Comparison of ENCODE assay signal across 1 cellular context in the genomic region with DNA sequence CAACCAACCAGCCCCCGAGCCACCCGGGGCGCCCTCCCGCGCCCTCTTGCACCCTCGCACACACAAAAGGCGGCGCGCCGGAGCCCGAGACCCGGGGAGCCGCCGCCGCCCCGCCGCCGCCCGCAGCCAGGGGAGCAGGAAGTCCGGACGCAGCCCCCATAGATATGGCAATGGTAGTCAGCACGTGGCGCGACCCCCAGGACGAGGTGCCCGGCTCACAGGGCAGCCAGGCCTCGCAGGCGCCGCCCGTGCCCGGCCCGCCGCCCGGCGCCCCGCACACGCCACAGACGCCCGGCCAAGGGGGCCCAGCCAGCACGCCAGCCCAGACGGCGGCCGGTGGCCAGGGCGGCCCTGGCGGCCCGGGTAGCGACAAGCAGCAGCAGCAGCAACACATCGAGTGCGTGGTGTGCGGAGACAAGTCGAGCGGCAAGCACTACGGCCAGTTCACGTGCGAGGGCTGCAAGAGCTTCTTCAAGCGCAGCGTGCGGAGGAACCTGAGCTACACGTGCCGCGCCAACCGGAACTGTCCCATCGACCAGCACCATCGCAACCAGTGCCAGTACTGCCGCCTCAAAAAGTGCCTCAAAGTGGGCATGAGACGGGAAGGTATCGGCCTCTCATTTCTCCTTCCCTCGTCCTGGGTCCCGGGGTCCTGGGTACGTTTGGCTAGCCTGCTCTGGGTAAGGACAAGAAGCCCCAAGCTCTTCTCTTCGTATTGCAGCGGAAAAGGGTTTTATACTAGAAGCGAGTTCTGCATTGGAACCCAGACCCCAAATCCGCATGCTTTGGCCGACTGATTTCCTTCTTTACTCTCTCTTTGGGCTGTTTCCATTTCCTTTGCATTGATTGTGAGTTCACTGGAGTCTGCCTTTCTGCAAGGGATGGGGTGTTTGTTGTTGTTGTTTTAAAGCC.
TF ChIP-seq lines count a peak whose summit lies in the region.

No MANE protein-coding gene starts in this region.

TF ChIP-seq in K562, 482 proteins besides CTCF, POLR2A, EP300 and RAD21 (continued from another document and continues in another):
- TF ChIP-seq, protein P1, sequence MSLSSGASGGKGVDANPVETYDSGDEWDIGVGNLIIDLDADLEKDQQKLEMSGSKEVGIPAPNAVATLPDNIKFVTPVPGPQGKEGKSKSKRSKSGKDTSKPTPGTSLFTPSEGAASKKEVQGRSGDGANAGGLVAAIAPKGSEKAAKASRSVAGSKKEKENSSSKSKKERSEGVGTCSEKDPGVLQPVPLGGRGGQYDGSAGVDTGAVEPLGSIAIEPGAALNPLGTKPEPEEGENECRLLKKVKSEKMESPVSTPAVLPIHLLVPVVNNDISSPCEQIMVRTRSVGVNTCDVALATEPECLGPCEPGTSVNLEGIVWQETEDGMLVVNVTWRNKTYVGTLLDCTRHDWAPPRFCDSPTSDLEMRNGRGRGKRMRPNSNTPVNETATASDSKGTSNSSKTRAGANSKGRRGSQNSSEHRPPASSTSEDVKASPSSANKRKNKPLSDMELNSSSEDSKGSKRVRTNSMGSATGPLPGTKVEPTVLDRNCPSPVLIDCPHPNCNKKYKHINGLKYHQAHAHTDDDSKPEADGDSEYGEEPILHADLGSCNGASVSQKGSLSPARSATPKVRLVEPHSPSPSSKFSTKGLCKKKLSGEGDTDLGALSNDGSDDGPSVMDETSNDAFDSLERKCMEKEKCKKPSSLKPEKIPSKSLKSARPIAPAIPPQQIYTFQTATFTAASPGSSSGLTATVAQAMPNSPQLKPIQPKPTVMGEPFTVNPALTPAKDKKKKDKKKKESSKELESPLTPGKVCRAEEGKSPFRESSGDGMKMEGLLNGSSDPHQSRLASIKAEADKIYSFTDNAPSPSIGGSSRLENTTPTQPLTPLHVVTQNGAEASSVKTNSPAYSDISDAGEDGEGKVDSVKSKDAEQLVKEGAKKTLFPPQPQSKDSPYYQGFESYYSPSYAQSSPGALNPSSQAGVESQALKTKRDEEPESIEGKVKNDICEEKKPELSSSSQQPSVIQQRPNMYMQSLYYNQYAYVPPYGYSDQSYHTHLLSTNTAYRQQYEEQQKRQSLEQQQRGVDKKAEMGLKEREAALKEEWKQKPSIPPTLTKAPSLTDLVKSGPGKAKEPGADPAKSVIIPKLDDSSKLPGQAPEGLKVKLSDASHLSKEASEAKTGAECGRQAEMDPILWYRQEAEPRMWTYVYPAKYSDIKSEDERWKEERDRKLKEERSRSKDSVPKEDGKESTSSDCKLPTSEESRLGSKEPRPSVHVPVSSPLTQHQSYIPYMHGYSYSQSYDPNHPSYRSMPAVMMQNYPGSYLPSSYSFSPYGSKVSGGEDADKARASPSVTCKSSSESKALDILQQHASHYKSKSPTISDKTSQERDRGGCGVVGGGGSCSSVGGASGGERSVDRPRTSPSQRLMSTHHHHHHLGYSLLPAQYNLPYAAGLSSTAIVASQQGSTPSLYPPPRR (CRISPR knock-in tag; IDR thresholded peaks at IDR 0.05; ENCODE audit: borderline replicate concordance) = no peak
- TF ChIP-seq NUFIP1 (IDR thresholded peaks at IDR 0.05; ENCODE audit: partially characterized antibody) = no peak
- TF ChIP-seq L3MBTL2 (IDR thresholded peaks at IDR 0.05) = peak; percentile 93
- TF ChIP-seq, protein P2, sequence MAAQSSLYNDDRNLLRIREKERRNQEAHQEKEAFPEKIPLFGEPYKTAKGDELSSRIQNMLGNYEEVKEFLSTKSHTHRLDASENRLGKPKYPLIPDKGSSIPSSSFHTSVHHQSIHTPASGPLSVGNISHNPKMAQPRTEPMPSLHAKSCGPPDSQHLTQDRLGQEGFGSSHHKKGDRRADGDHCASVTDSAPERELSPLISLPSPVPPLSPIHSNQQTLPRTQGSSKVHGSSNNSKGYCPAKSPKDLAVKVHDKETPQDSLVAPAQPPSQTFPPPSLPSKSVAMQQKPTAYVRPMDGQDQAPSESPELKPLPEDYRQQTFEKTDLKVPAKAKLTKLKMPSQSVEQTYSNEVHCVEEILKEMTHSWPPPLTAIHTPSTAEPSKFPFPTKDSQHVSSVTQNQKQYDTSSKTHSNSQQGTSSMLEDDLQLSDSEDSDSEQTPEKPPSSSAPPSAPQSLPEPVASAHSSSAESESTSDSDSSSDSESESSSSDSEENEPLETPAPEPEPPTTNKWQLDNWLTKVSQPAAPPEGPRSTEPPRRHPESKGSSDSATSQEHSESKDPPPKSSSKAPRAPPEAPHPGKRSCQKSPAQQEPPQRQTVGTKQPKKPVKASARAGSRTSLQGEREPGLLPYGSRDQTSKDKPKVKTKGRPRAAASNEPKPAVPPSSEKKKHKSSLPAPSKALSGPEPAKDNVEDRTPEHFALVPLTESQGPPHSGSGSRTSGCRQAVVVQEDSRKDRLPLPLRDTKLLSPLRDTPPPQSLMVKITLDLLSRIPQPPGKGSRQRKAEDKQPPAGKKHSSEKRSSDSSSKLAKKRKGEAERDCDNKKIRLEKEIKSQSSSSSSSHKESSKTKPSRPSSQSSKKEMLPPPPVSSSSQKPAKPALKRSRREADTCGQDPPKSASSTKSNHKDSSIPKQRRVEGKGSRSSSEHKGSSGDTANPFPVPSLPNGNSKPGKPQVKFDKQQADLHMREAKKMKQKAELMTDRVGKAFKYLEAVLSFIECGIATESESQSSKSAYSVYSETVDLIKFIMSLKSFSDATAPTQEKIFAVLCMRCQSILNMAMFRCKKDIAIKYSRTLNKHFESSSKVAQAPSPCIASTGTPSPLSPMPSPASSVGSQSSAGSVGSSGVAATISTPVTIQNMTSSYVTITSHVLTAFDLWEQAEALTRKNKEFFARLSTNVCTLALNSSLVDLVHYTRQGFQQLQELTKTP (IDR thresholded peaks at IDR 0.05; ENCODE audit: low read depth in 1 of 2, partially characterized antibody in 2 of 2) = no peak
- no peak for TF ChIP-seq CREM (IDR thresholded peaks at IDR 0.05; ENCODE audit: low read depth)
- TF ChIP-seq, protein P3, sequence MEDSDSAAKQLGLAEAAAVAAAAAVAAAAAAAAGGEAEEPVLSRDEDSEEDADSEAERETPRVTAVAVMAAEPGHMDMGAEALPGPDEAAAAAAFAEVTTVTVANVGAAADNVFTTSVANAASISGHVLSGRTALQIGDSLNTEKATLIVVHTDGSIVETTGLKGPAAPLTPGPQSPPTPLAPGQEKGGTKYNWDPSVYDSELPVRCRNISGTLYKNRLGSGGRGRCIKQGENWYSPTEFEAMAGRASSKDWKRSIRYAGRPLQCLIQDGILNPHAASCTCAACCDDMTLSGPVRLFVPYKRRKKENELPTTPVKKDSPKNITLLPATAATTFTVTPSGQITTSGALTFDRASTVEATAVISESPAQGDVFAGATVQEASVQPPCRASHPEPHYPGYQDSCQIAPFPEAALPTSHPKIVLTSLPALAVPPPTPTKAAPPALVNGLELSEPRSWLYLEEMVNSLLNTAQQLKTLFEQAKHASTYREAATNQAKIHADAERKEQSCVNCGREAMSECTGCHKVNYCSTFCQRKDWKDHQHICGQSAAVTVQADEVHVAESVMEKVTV (CRISPR knock-in tag; IDR thresholded peaks at IDR 0.05) = no peak
- TF ChIP-seq SPI1 (IDR thresholded peaks at IDR 0.05; ENCODE audit: borderline replicate concordance, low read depth, low read length) = no peak
- TF ChIP-seq ZEB2 (IDR thresholded peaks at IDR 0.05) = no peak
- TF ChIP-seq, protein P4, sequence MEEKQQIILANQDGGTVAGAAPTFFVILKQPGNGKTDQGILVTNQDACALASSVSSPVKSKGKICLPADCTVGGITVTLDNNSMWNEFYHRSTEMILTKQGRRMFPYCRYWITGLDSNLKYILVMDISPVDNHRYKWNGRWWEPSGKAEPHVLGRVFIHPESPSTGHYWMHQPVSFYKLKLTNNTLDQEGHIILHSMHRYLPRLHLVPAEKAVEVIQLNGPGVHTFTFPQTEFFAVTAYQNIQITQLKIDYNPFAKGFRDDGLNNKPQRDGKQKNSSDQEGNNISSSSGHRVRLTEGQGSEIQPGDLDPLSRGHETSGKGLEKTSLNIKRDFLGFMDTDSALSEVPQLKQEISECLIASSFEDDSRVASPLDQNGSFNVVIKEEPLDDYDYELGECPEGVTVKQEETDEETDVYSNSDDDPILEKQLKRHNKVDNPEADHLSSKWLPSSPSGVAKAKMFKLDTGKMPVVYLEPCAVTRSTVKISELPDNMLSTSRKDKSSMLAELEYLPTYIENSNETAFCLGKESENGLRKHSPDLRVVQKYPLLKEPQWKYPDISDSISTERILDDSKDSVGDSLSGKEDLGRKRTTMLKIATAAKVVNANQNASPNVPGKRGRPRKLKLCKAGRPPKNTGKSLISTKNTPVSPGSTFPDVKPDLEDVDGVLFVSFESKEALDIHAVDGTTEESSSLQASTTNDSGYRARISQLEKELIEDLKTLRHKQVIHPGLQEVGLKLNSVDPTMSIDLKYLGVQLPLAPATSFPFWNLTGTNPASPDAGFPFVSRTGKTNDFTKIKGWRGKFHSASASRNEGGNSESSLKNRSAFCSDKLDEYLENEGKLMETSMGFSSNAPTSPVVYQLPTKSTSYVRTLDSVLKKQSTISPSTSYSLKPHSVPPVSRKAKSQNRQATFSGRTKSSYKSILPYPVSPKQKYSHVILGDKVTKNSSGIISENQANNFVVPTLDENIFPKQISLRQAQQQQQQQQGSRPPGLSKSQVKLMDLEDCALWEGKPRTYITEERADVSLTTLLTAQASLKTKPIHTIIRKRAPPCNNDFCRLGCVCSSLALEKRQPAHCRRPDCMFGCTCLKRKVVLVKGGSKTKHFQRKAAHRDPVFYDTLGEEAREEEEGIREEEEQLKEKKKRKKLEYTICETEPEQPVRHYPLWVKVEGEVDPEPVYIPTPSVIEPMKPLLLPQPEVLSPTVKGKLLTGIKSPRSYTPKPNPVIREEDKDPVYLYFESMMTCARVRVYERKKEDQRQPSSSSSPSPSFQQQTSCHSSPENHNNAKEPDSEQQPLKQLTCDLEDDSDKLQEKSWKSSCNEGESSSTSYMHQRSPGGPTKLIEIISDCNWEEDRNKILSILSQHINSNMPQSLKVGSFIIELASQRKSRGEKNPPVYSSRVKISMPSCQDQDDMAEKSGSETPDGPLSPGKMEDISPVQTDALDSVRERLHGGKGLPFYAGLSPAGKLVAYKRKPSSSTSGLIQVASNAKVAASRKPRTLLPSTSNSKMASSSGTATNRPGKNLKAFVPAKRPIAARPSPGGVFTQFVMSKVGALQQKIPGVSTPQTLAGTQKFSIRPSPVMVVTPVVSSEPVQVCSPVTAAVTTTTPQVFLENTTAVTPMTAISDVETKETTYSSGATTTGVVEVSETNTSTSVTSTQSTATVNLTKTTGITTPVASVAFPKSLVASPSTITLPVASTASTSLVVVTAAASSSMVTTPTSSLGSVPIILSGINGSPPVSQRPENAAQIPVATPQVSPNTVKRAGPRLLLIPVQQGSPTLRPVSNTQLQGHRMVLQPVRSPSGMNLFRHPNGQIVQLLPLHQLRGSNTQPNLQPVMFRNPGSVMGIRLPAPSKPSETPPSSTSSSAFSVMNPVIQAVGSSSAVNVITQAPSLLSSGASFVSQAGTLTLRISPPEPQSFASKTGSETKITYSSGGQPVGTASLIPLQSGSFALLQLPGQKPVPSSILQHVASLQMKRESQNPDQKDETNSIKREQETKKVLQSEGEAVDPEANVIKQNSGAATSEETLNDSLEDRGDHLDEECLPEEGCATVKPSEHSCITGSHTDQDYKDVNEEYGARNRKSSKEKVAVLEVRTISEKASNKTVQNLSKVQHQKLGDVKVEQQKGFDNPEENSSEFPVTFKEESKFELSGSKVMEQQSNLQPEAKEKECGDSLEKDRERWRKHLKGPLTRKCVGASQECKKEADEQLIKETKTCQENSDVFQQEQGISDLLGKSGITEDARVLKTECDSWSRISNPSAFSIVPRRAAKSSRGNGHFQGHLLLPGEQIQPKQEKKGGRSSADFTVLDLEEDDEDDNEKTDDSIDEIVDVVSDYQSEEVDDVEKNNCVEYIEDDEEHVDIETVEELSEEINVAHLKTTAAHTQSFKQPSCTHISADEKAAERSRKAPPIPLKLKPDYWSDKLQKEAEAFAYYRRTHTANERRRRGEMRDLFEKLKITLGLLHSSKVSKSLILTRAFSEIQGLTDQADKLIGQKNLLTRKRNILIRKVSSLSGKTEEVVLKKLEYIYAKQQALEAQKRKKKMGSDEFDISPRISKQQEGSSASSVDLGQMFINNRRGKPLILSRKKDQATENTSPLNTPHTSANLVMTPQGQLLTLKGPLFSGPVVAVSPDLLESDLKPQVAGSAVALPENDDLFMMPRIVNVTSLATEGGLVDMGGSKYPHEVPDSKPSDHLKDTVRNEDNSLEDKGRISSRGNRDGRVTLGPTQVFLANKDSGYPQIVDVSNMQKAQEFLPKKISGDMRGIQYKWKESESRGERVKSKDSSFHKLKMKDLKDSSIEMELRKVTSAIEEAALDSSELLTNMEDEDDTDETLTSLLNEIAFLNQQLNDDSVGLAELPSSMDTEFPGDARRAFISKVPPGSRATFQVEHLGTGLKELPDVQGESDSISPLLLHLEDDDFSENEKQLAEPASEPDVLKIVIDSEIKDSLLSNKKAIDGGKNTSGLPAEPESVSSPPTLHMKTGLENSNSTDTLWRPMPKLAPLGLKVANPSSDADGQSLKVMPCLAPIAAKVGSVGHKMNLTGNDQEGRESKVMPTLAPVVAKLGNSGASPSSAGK (IDR thresholded peaks at IDR 0.05) = peak; percentile 94
- peak; percentile 28; the same call in 1 of the 2 replicates for TF ChIP-seq ZBTB7A (IDR thresholded peaks at IDR 0.05; ENCODE audit: borderline replicate concordance, control insufficient read depth, low read depth, low read length)
- no peak for TF ChIP-seq MTA1 (IDR thresholded peaks at IDR 0.05; ENCODE audit: borderline replicate concordance)
- TF ChIP-seq STAT5A (IDR thresholded peaks at IDR 0.05; ENCODE audit: borderline replicate concordance, low read length) = no peak
- peak; percentile 66 for TF ChIP-seq HMGN3 (IDR thresholded peaks at IDR 0.05; ENCODE audit: borderline replicate concordance, extremely low read depth, insufficient read length, low read depth, low read length)
- no peak for TF ChIP-seq STAG1 (CRISPR knock-in tag; IDR thresholded peaks at IDR 0.05; ENCODE audit: borderline replicate concordance)
- no peak for TF ChIP-seq THRAP3 (IDR thresholded peaks at IDR 0.05; ENCODE audit: borderline replicate concordance)
- no peak for TF ChIP-seq PRPF4 (IDR thresholded peaks at IDR 0.05; ENCODE audit: insufficient read depth, low read depth, low read length, poor library complexity, severe bottlenecking)
- peak; percentile 31 for TF ChIP-seq ZFX (CRISPR knock-in tag; IDR thresholded peaks at IDR 0.05)
- TF ChIP-seq CEBPB (tag; IDR thresholded peaks at IDR 0.05) = no peak
- TF ChIP-seq SIN3A (IDR thresholded peaks at IDR 0.05; ENCODE audit: borderline replicate concordance in 2 of 2, control insufficient read depth in 1 of 2, low read depth in 2 of 2, low read length in 2 of 2) = peak; percentile 43 to 47; a peak in 2 of 4 replicates
- no peak for TF ChIP-seq MYNN (IDR thresholded peaks at IDR 0.05)
- no peak for TF ChIP-seq MYNN (CRISPR knock-in tag; IDR thresholded peaks at IDR 0.05)
- peak; percentile 68 for TF ChIP-seq HNRNPLL (IDR thresholded peaks at IDR 0.05; ENCODE audit: low read depth, low read length, poor library complexity, severe bottlenecking)
- no peak for TF ChIP-seq ESRRA (IDR thresholded peaks at IDR 0.05; ENCODE audit: borderline replicate concordance, low read depth)
- TF ChIP-seq, protein P5, sequence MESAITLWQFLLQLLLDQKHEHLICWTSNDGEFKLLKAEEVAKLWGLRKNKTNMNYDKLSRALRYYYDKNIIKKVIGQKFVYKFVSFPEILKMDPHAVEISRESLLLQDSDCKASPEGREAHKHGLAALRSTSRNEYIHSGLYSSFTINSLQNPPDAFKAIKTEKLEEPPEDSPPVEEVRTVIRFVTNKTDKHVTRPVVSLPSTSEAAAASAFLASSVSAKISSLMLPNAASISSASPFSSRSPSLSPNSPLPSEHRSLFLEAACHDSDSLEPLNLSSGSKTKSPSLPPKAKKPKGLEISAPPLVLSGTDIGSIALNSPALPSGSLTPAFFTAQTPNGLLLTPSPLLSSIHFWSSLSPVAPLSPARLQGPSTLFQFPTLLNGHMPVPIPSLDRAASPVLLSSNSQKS (CRISPR knock-in tag; IDR thresholded peaks at IDR 0.05) = no peak
- no peak for TF ChIP-seq NCOA4 (IDR thresholded peaks at IDR 0.05; ENCODE audit: partially characterized antibody)
- 0 out of 2 replicates have a peak, but pooled peaks have one; percentile 38 for TF ChIP-seq GABPA (tag; conservative IDR thresholded peaks at IDR 0.05; ENCODE audit: low read depth)
